In genomic region chr22:37909756-37910155, GRCh38 we compare ENCODE assay signal across 1 cellular context.
TF ChIP-seq lines count a peak whose summit lies in the region.

No MANE protein-coding gene starts in this region.

TF ChIP-seq in H1, 55 proteins besides CTCF, POLR2A, EP300 and RAD21:
- TF ChIP-seq POU5F1 (IDR thresholded peaks at IDR 0.05; ENCODE audit: low read depth, low read length): no peak
- TF ChIP-seq ZNF274 (IDR thresholded peaks at IDR 0.05; ENCODE audit: borderline replicate concordance, extremely low read depth, low read length): no peak
- no peak for TF ChIP-seq CHD2 (IDR thresholded peaks at IDR 0.05; ENCODE audit: low read length)
- no peak for TF ChIP-seq RBBP5 (IDR thresholded peaks at IDR 0.05; ENCODE audit: borderline replicate concordance, low read depth, low read length)
- TF ChIP-seq ASH2L (IDR thresholded peaks at IDR 0.05; ENCODE audit: low read length): no peak
- no peak for TF ChIP-seq SRF (IDR thresholded peaks at IDR 0.05; ENCODE audit: low read depth, low read length)
- TF ChIP-seq SIN3A (conservative IDR thresholded peaks at IDR 0.05 in 1 of 2, IDR thresholded peaks at IDR 0.05 in 1 of 2; ENCODE audit: low read depth in 1 of 2, low read length in 2 of 2): no peak
- no peak for TF ChIP-seq PHF8 (conservative IDR thresholded peaks at IDR 0.05; ENCODE audit: low read depth, low read length)
- TF ChIP-seq ATF2 (IDR thresholded peaks at IDR 0.05; ENCODE audit: low read length): no peak
- TF ChIP-seq GTF2F1 (IDR thresholded peaks at IDR 0.05; ENCODE audit: borderline replicate concordance, low read depth, low read length): no peak
- TF ChIP-seq SP1 (IDR thresholded peaks at IDR 0.05; ENCODE audit: low read depth, low read length): no peak
- TF ChIP-seq TEAD4 (IDR thresholded peaks at IDR 0.05; ENCODE audit: low read depth, low read length): no peak
- TF ChIP-seq TAF1 (IDR thresholded peaks at IDR 0.05; ENCODE audit: low read depth, low read length): no peak
- TF ChIP-seq CHD7 (IDR thresholded peaks at IDR 0.05; ENCODE audit: insufficient replicate concordance, low read length): no peak
- no peak for TF ChIP-seq TAF7 (optimal IDR thresholded peaks at IDR 0.05; ENCODE audit: borderline replicate concordance, low read depth, low read length)
- TF ChIP-seq SUZ12 (IDR thresholded peaks at IDR 0.05; ENCODE audit: low read length): no peak
- no peak for TF ChIP-seq E2F6 (IDR thresholded peaks at IDR 0.05)
- TF ChIP-seq TBP (IDR thresholded peaks at IDR 0.05; ENCODE audit: low read depth, low read length): no peak
- no peak for TF ChIP-seq TCF12 (IDR thresholded peaks at IDR 0.05; ENCODE audit: low read depth, low read length)
- no peak for TF ChIP-seq RNF2 (IDR thresholded peaks at IDR 0.05; ENCODE audit: borderline replicate concordance, low read depth, low read length, missing control alignments, poor library complexity, severe bottlenecking)
